Comparison of ENCODE assay signal across 17 cellular contexts in genomic region chr11:62471603-62472002, GRCh38. TPM values are rescaled to one million over a fixed set of nuclear protein-coding genes. Genes with fewer than 3 reads are reported as not detected.
"Had no signal": no experiment of that assay in that cellular context is flagged by ENCODE, and none has a peak within 500 bp of the region (broad histone marks: within the 10 kb centered on the region; RNA-seq: fewer than 3 reads in every experiment).

No MANE protein-coding gene starts in this region.

- H3K9me3 ChIP-seq: ascending aorta, neutrophil, upper lobe of left lung had no signal

- H3K27ac ChIP-seq: ascending aorta, neutrophil, upper lobe of left lung had no signal

- H3K36me3 ChIP-seq: ascending aorta, neutrophil, upper lobe of left lung had no signal

- H3K27me3 ChIP-seq: ascending aorta, neutrophil, upper lobe of left lung had no signal

- H3K4me3 ChIP-seq: ascending aorta, upper lobe of left lung had no signal

- ATAC-seq: activated CD8-positive, alpha-beta T cell treated with anti-CD3 and anti-CD28 coated beads, Interleukin-2, amount 10 ng/mL, durations not matched to agents 7 days and 5 days; activated naive CD8-positive, alpha-beta T cell treated with anti-CD3 and anti-CD28 coated beads, Interleukin-2, amount 50 U/mL, for 24 hours; stimulated activated effector memory CD8-positive, alpha-beta T cell treated with anti-CD3 and anti-CD28 coated beads, Interleukin-12 subunit alpha, Interleukin-12 subunit beta, amount 100 ng/mL, for 72 hours had no signal

- H3K4me1 ChIP-seq: ascending aorta, upper lobe of left lung had no signal

- FAIRE-seq: colon, kidney had no signal

- DNase-seq: activated CD4-positive, alpha-beta T cell treated with anti-CD3 and anti-CD28 coated beads for 4 hours; activated CD8-positive, alpha-beta memory T cell treated with anti-CD3 and anti-CD28 coated beads, Interleukin-2, amount 50 U/mL, for 48 hours; activated CD8-positive, alpha-beta T cell treated with anti-CD3 and anti-CD28 coated beads, Interleukin-2, amount 10 ng/mL, durations not matched to agents 7 days and 5 days; activated naive CD4-positive, alpha-beta T cell treated with Interleukin-2 at 50 U/mL for 16 hours; activated naive CD8-positive, alpha-beta T cell treated with anti-CD3 and anti-CD28 coated beads, Interleukin-2, amount 50 U/mL, for 24 hours; kidney; left ventricle myocardium superior; naive B cell; right cardiac atrium; upper lobe of left lung had no signal

RNA-seq across cellular contexts. Expression of gene SCGB1A1, which starts 52.8 kb away (rescaled TPM):
- total RNA-seq: activated CD8-positive, alpha-beta T cell treated with anti-CD3 and anti-CD28 coated beads, Interleukin-2, amount 10 ng/mL, durations not matched to agents 7 days and 5 days; ascending aorta; kidney; left ventricle myocardium superior; mesenteric fat pad; right cardiac atrium; subcutaneous adipose tissue; T-helper 1 cell treated with Interleukin-12 subunit alpha and Interleukin-12 subunit beta and Interleukin-4 antibody, amounts not matched to agents 30 ng/mL and 1 ng/mL, for 36 hours had no signal
- polyA plus RNA-seq: right cardiac atrium had no signal
